ENCODE assay signal across 8 cellular contexts in genomic region chr17:51056813-51057510, GRCh38.
DNase-seq lines count a peak whose midpoint lies in the region; ATAC-seq, FAIRE-seq and TF ChIP-seq lines count a peak whose summit lies in the region.

No MANE protein-coding gene starts in this region.

- H3K36me3 ChIP-seq in bronchial epithelial cell (ENCODE audit: control insufficient read depth, insufficient read depth, low read length), result no peaks in the 10 kb centered on the region

- H3K27ac Mint-ChIP-seq in H9, result peak overlapping the region; percentile 75 to 92 (median 85)
- peak overlapping the region; percentile 15 for H3K27ac Mint-ChIP-seq in stimulated activated effector memory CD8-positive, alpha-beta T cell treated with anti-CD3 and anti-CD28 coated beads, Interleukin-12 subunit alpha, Interleukin-12 subunit beta, amount 100 ng/mL, for 72 hours

- DNase-seq in NCI-H1436 (lab: John Stamatoyannopoulos, UW) (peak; percentile 40), NCI-H1436 treated with DMSO at 0.1 percent for 48 hours (lab: John Stamatoyannopoulos, UW) (no peak), H9 (peak; percentile 79), NCI-H82 treated with DMSO at 0.1 percent for 48 hours (lab: John Stamatoyannopoulos, UW; ENCODE audit: unreplicated experiment) (peak; percentile 58), bronchial epithelial cell (ENCODE audit: low read depth) (peak; percentile 76), iPS-NIHi7 (ENCODE audit: extremely low spot score) (peak; percentile 59)
- no peak for DNase-seq in stimulated activated effector memory CD8-positive, alpha-beta T cell treated with anti-CD3 and anti-CD28 coated beads, Interleukin-12 subunit alpha, Interleukin-12 subunit beta, amount 100 ng/mL, for 72 hours (ENCODE audit: low spot score in 2 of 2)
- no peak for DNase-seq in activated CD8-positive, alpha-beta memory T cell treated with anti-CD3 and anti-CD28 coated beads for 24 hours

- no peak overlapping the region for H3K14ac ChIP-seq in H9 (ENCODE audit: insufficient read depth, low read length)

- no peak overlapping the region for H2AFZ ChIP-seq in H9 (ENCODE audit: low read length)

- H2BK12ac ChIP-seq in H9 (ENCODE audit: insufficient read length, low read depth, low read length), result no peak overlapping the region

- peak; percentile 83 for TF ChIP-seq CTCF in H9 (conservative IDR thresholded peaks at IDR 0.05)
- peak; percentile 41 for TF ChIP-seq CTCF in bronchial epithelial cell (IDR thresholded peaks at IDR 0.05; ENCODE audit: insufficient read depth, low read length, severe bottlenecking)

- no peaks in the 10 kb centered on the region for H4K20me1 ChIP-seq in H9 (ENCODE audit: control insufficient read depth, insufficient read depth, insufficient read length)

- H3K9me3 ChIP-seq in H9 (ENCODE audit: control insufficient read depth, low read depth, low read length), result no peaks in the 10 kb centered on the region

- H3K27me3 ChIP-seq in H9 (ENCODE audit: insufficient read depth, low read length), result no peaks in the 10 kb centered on the region
- H3K27me3 ChIP-seq in bronchial epithelial cell (ENCODE audit: control insufficient read depth, insufficient read depth, low read length), result no peaks in the 10 kb centered on the region

- peaks cover 14 to 16% of the 10 kb centered on the region in 2 experiments for H3K4me1 Mint-ChIP-seq in H9
- H3K4me1 Mint-ChIP-seq in stimulated activated effector memory CD8-positive, alpha-beta T cell treated with anti-CD3 and anti-CD28 coated beads, Interleukin-12 subunit alpha, Interleukin-12 subunit beta, amount 100 ng/mL, for 72 hours, result peaks cover 23% of the 10 kb centered on the region

- H3K27me3 Mint-ChIP-seq in H9 (ENCODE audit: low read depth), result no peaks in the 10 kb centered on the region

- no peak overlapping the region for H3K4me3 Mint-ChIP-seq in H9
- H3K4me3 Mint-ChIP-seq in stimulated activated effector memory CD8-positive, alpha-beta T cell treated with anti-CD3 and anti-CD28 coated beads, Interleukin-12 subunit alpha, Interleukin-12 subunit beta, amount 100 ng/mL, for 72 hours, result no peak overlapping the region

- H3K23me2 ChIP-seq in H9 (ENCODE audit: insufficient read length, low read depth, low read length, poor library complexity, severe bottlenecking), result no peaks in the 10 kb centered on the region

- H2BK120ac ChIP-seq in H9 (ENCODE audit: low read depth, low read length, poor library complexity, severe bottlenecking), result no peak overlapping the region

- no peak for ATAC-seq in stimulated activated effector memory CD8-positive, alpha-beta T cell treated with anti-CD3 and anti-CD28 coated beads, Interleukin-12 subunit alpha, Interleukin-12 subunit beta, amount 100 ng/mL, for 72 hours

- no peak overlapping the region for H3K23ac ChIP-seq in H9 (ENCODE audit: insufficient read length, low read depth, low read length)

- no peaks in the 10 kb centered on the region for H3K79me1 ChIP-seq in H9 (ENCODE audit: insufficient read depth, low read depth, low read length, poor library complexity, severe bottlenecking)

- H3K4me2 ChIP-seq in H9 (ENCODE audit: insufficient read depth, insufficient read length, low read length), result peak overlapping the region; percentile 26

- H3K27ac ChIP-seq in H9 (ENCODE audit: insufficient read length, low read depth, low read length), result peak overlapping the region; percentile 2

- no CpG with 5 or more reads among the region's 1 CpG for WGBS in H9 (ENCODE audit: extremely low coverage, insufficient read length, low lambda C conversion rate)

- no peak overlapping the region for H3K9ac ChIP-seq in H9 (ENCODE audit: extremely low read depth, insufficient read length, low read length)

- H4K91ac ChIP-seq in H9 (ENCODE audit: insufficient read length, low read depth, low read length), result no peak overlapping the region

- no peak overlapping the region for H4K8ac ChIP-seq in H9 (replicated peaks; ENCODE audit: insufficient read length, low read depth, low read length)

- no peak overlapping the region for H3K56ac ChIP-seq in H9 (ENCODE audit: insufficient read length, low read depth, low read length)

- H2BK20ac ChIP-seq in H9 (ENCODE audit: low read depth, low read length, poor library complexity, severe bottlenecking), result no peak overlapping the region

- no peak overlapping the region for H2BK15ac ChIP-seq in H9 (ENCODE audit: low read depth, low read length)

- FAIRE-seq in bronchial epithelial cell (lab: Jason Lieb, UNC), result no peak

- no peak overlapping the region for H3T11ph ChIP-seq in H9 (ENCODE audit: low read length)

- no peak overlapping the region for H2BK5ac ChIP-seq in H9 (ENCODE audit: insufficient read length, low read length)

- no peak overlapping the region for H4K5ac ChIP-seq in H9 (ENCODE audit: insufficient read length, low read depth, low read length)

- no peaks in the 10 kb centered on the region for H3K4me1 ChIP-seq in H9 (ENCODE audit: insufficient read depth, low read length)

- no peak overlapping the region for H3K4ac ChIP-seq in H9 (ENCODE audit: low read depth, low read length)

- H3K4me3 ChIP-seq in bronchial epithelial cell (ENCODE audit: low read depth, low read length), result no peak overlapping the region

- no peak overlapping the region for H2AK5ac ChIP-seq in H9 (ENCODE audit: insufficient read length, low read length)

- no peaks in the 10 kb centered on the region for H3K9me3 Mint-ChIP-seq in H9
- no peaks in the 10 kb centered on the region for H3K9me3 Mint-ChIP-seq in stimulated activated effector memory CD8-positive, alpha-beta T cell treated with anti-CD3 and anti-CD28 coated beads, Interleukin-12 subunit alpha, Interleukin-12 subunit beta, amount 100 ng/mL, for 72 hours

- H3K18ac ChIP-seq in H9 (ENCODE audit: insufficient read length, low read depth, low read length), result no peak overlapping the region

- no peaks in the 10 kb centered on the region; the same call in 1 of the 2 replicates for H3K79me2 ChIP-seq in H9 (ENCODE audit: insufficient read depth, low read length)

- H3K36me3 Mint-ChIP-seq in H9 (ENCODE audit: insufficient read depth in 1 of 3, low read depth in 3 of 3), result 0 out of 7 replicates have a peak, but pooled peaks cover 0 to 2% (median 0%) of the 10 kb centered on the region in 3 experiments
- peaks cover 25% of the 10 kb centered on the region for H3K36me3 Mint-ChIP-seq in stimulated activated effector memory CD8-positive, alpha-beta T cell treated with anti-CD3 and anti-CD28 coated beads, Interleukin-12 subunit alpha, Interleukin-12 subunit beta, amount 100 ng/mL, for 72 hours

Comparison
In these comparisons a context has a peak if more than half of its experiments do, and no peak if none do; other contexts are left out.
1. DNase-seq: peak in NCI-H1436 (single experiment), H9 (single experiment), NCI-H82 treated with DMSO at 0.1 percent for 48 hours (single experiment), bronchial epithelial cell (single experiment) and iPS-NIHi7 (single experiment); none in NCI-H1436 treated with DMSO at 0.1 percent for 48 hours (single experiment), stimulated activated effector memory CD8-positive, alpha-beta T cell treated with anti-CD3 and anti-CD28 coated beads, Interleukin-12 subunit alpha, Interleukin-12 subunit beta, amount 100 ng/mL, for 72 hours (0 of 2) and activated CD8-positive, alpha-beta memory T cell treated with anti-CD3 and anti-CD28 coated beads for 24 hours (single experiment).